Comparison of ENCODE assay signal across 13 cellular contexts in the genomic region with DNA sequence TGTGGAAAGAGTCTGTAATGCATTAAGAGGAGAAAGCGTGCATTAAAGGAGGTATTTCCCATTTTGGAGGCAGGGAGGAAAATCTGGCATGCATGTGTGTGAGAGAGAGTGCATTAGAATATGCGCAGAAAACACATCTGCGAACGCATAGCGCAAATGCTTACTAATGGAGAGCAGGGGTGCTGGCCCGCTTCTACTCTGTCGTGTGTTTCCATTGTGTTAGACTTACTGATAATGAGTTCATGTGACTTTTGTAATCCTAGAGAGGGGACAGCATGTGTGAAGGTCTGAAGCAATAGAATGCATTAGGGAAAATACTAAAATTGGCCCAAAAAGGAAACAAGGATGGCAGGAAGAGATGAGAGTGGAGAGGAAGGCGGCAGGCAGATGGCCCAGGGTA. TPM values are rescaled to one million over a fixed set of nuclear protein-coding genes. Genes with fewer than 3 reads are reported as not detected.
"Had no signal": no experiment of that assay in that cellular context is flagged by ENCODE, and none has a peak within 500 bp of the region (broad histone marks: within the 10 kb centered on the region; RNA-seq: fewer than 3 reads in every experiment).

No MANE protein-coding gene starts in this region.

RNA-seq across cellular contexts. Expression of gene LGALS9C, which starts 12.7 kb away (rescaled TPM):
- total RNA-seq: activated B cell treated with CpG ODN at 0.5 μM for 24 hours; activated CD8-positive, alpha-beta T cell treated with anti-CD3 and anti-CD28 coated beads for 36 hours; astrocyte; bronchial epithelial cell; cardiac septum; chondrocyte; dermis blood vessel endothelial cell; endothelial cell of umbilical vein; epithelial cell of proximal tubule; fibroblast of lung; frontal cortex; T-helper 17 cell had no signal
- polyA plus RNA-seq: endothelial cell of umbilical vein, heart left ventricle had no signal
